Comparison of ENCODE assay signal across 30 cellular contexts in the genomic region with DNA sequence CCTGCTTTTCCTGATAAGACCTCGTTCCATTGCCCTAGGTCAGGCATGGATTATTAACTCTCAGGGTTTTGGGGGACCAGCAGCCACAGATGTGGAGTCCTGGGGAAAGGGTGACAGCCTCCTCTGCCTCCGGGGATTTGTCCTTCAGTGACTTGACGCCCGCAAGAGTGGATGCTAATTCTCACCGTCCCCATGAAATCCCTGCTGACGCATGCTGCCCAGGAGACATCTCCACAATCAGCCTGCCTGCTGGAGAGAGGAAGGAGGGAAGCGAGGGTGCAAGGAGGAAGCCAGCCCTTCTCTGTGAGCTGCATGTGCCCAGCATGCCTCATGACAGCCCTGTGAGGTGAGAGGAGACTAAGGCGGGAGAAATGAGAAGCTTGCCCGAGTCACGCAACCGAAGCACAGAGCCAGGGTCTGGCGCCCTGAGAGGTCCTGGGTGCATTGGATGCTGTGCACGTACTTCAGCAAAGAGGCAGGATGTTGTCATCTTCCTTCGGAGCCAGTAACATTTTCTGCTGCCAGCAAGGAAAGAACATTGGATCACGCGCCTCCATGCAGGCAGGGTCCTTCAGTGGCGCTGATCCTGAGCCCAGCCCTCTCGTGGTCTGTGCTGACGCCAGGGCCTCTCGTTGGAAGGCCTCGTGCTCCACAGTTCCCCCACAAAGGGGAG. TPM values are rescaled to one million over a fixed set of nuclear protein-coding genes. Genes with fewer than 3 reads are reported as not detected.
DNase-seq lines count a peak whose midpoint lies in the region; ATAC-seq and TF ChIP-seq lines count a peak whose summit lies in the region.
"Had no signal": no experiment of that assay in that cellular context is flagged by ENCODE, and none has a peak within 500 bp of the region (broad histone marks: within the 10 kb centered on the region; RNA-seq: fewer than 3 reads in every experiment).

No MANE protein-coding gene starts in this region.

- no peaks in the 10 kb centered on the region for H3K9me3 Mint-ChIP-seq in MCF 10A (ENCODE audit: unreplicated experiment)
- H3K9me3 Mint-ChIP-seq in nephron, result peaks cover 2% of the 10 kb centered on the region
- H3K9me3 Mint-ChIP-seq: activated B cell treated with CpG ODN at 0.5 μM for 24 hours; activated CD4-positive, alpha-beta memory T cell treated with anti-CD3 and anti-CD28 coated beads, Interleukin-2, amount 10 ng/mL, durations not matched to agents 7 days and 5 days had no signal

- TF ChIP-seq POLR2A in breast epithelium (IDR thresholded peaks at IDR 0.05) (no peak), vagina (IDR thresholded peaks at IDR 0.05) (no peak)

- H3K27me3 Mint-ChIP-seq in MCF 10A (ENCODE audit: insufficient read depth, unreplicated experiment), result peaks cover 72% of the 10 kb centered on the region
- H3K27me3 Mint-ChIP-seq in nephron (ENCODE audit: low read depth), result peaks cover 26% of the 10 kb centered on the region

- POLR2A ChIA-PET in MCF 10A (lab: Yijun Ruan, JAX), result no interaction called here

- 69% methylated on average over 21 of the region's 21 CpGs for WGBS in hepatocyte (ENCODE audit: low lambda C conversion rate, missing lambda C conversion rate)
- 51% methylated on average over 21 of the region's 21 CpGs for WGBS in urinary bladder

- no peak for ATAC-seq in foreskin keratinocyte
- ATAC-seq: HCT116, lower lobe of right lung, psoas muscle had no signal

- H4K20me1 ChIP-seq in hepatocyte (ENCODE audit: insufficient read depth, poor library complexity, severe bottlenecking), result no peaks in the 10 kb centered on the region
- H4K20me1 ChIP-seq: BLaER1 treated with 17β-estradiol and CSF1 and Interleukin-3, amounts not matched to agents 10 nM and 100 nM had no signal

- H3K79me2 ChIP-seq in hepatocyte, result no peaks in the 10 kb centered on the region

- H3K36me3 Mint-ChIP-seq in MCF 10A (ENCODE audit: insufficient read depth, unreplicated experiment) (no peaks in the 10 kb centered on the region), nephron (ENCODE audit: low read depth) (no peaks in the 10 kb centered on the region)
- H3K36me3 Mint-ChIP-seq: brain had no signal

- no peak overlapping the region for H3K4me2 ChIP-seq in hepatocyte
- H3K4me2 ChIP-seq: BLaER1 treated with 17β-estradiol and CSF1 and Interleukin-3, amounts not matched to agents 10 nM and 100 nM had no signal

- H2AFZ ChIP-seq in hepatocyte, result no peak overlapping the region

- H3K36me3 ChIP-seq in breast epithelium (no peaks in the 10 kb centered on the region), hepatocyte (replicated peaks; ENCODE audit: insufficient read depth, low read depth) (no peaks in the 10 kb centered on the region), urinary bladder (ENCODE audit: insufficient read depth) (no peaks in the 10 kb centered on the region), vagina (no peaks in the 10 kb centered on the region)
- H3K36me3 ChIP-seq: BLaER1 treated with 17β-estradiol and CSF1 and Interleukin-3, amounts not matched to agents 10 nM and 100 nM; lower lobe of right lung; neutrophil; thoracic aorta had no signal

- H3K27ac Mint-ChIP-seq in MCF 10A (ENCODE audit: low read depth, unreplicated experiment) (no peak overlapping the region), nephron (peak overlapping the region; percentile 40 to 59 (median 46))
- H3K27ac Mint-ChIP-seq: activated B cell treated with CpG ODN at 0.5 μM for 24 hours; activated CD4-positive, alpha-beta memory T cell treated with anti-CD3 and anti-CD28 coated beads, Interleukin-2, amount 10 ng/mL, durations not matched to agents 7 days and 5 days had no signal

- H3K9me3 ChIP-seq in breast epithelium, result no peaks in the 10 kb centered on the region
- H3K9me3 ChIP-seq in hepatocyte (ENCODE audit: low read depth), result no peaks in the 10 kb centered on the region
- H3K9me3 ChIP-seq in vagina, result no peaks in the 10 kb centered on the region
- H3K9me3 ChIP-seq: BLaER1 treated with 17β-estradiol and CSF1 and Interleukin-3, amounts not matched to agents 10 nM and 100 nM; lower lobe of right lung; neutrophil; psoas muscle; thoracic aorta had no signal

- intact Hi-C loops in breast epithelium (cut with DNase I; ENCODE audit: low total_unique reads), result no loop called here
- intact Hi-C loops in MCF 10A (cut with micrococcal nuclease), result no loop called here
- intact Hi-C loops in vagina (cut with DNase I), result no loop called here

- H3K4me3 Mint-ChIP-seq in MCF 10A (ENCODE audit: unreplicated experiment) (no peak overlapping the region), nephron (no peak overlapping the region)
- H3K4me3 Mint-ChIP-seq: activated B cell treated with CpG ODN at 0.5 μM for 24 hours; activated CD4-positive, alpha-beta memory T cell treated with anti-CD3 and anti-CD28 coated beads, Interleukin-2, amount 10 ng/mL, durations not matched to agents 7 days and 5 days; brain had no signal

- TF ChIP-seq CTCF in breast epithelium (IDR thresholded peaks at IDR 0.05) (no peak), MCF 10A (IDR thresholded peaks at IDR 0.05; ENCODE audit: unreplicated experiment) (no peak), hepatocyte (IDR thresholded peaks at IDR 0.05; ENCODE audit: poor library complexity) (no peak), nephron (IDR thresholded peaks at IDR 0.05; ENCODE audit: unreplicated experiment in 3 of 3) (no peak), vagina (IDR thresholded peaks at IDR 0.05) (no peak), foreskin keratinocyte (conservative IDR thresholded peaks at IDR 0.05) (no peak)

- H3K4me3 ChIP-seq in breast epithelium (no peak overlapping the region), hepatocyte (no peak overlapping the region), urinary bladder (ENCODE audit: low read depth, low read length) (no peak overlapping the region), vagina (no peak overlapping the region)
- H3K4me3 ChIP-seq: BLaER1 treated with 17β-estradiol and CSF1 and Interleukin-3, amounts not matched to agents 10 nM and 100 nM; lower lobe of right lung; psoas muscle; skin epidermis; thoracic aorta had no signal

- H3K4me1 ChIP-seq in breast epithelium, result no peaks in the 10 kb centered on the region
- H3K4me1 ChIP-seq in hepatocyte (ENCODE audit: insufficient read depth), result peaks cover 27% of the 10 kb centered on the region
- no peaks in the 10 kb centered on the region for H3K4me1 ChIP-seq in urinary bladder (ENCODE audit: insufficient read depth)
- H3K4me1 ChIP-seq in vagina, result no peaks in the 10 kb centered on the region
- no peaks in the 10 kb centered on the region for H3K4me1 ChIP-seq in foreskin keratinocyte
- H3K4me1 ChIP-seq: lower lobe of right lung, psoas muscle had no signal

- no peaks in the 10 kb centered on the region for H3K4me1 Mint-ChIP-seq in MCF 10A (ENCODE audit: insufficient read depth, unreplicated experiment)
- peaks cover 28% of the 10 kb centered on the region for H3K4me1 Mint-ChIP-seq in nephron
- H3K4me1 Mint-ChIP-seq: activated B cell treated with CpG ODN at 0.5 μM for 24 hours; activated CD4-positive, alpha-beta memory T cell treated with anti-CD3 and anti-CD28 coated beads, Interleukin-2, amount 10 ng/mL, durations not matched to agents 7 days and 5 days had no signal

- DNase-seq in breast epithelium (ENCODE audit: low spot score in 2 of 2), result peak in 1 of 2 donors; percentile 39
- DNase-seq in MCF 10A (ENCODE audit: unreplicated experiment), result no peak
- DNase-seq in hepatocyte (ENCODE audit: low spot score), result peak; percentile 8
- no peak for DNase-seq in HuH-7 (ENCODE audit: low spot score)
- no peak for DNase-seq in vagina (ENCODE audit: extremely low spot score in 2 of 2)
- DNase-seq in foreskin keratinocyte, result no peak
- DNase-seq: ACHN; activated B cell treated with CpG ODN at 0.5 μM for 24 hours; activated CD4-positive, alpha-beta memory T cell treated with anti-CD3 and anti-CD28 coated beads, Interleukin-2, amount 10 ng/mL, durations not matched to agents 7 days and 5 days; activated effector memory CD4-positive, alpha-beta T cell treated with anti-CD3 and anti-CD28 coated beads, Interleukin-2, amount 50 U/mL, for 16 hours; effector memory CD4-positive, alpha-beta T cell; erythroblast; foreskin melanocyte; NCI-H1092; NCI-H2029; NCI-H345; OCI-M1; psoas muscle; stimulated activated CD4-positive, alpha-beta T cell treated with anti-CD3 and anti-CD28 coated beads, Interleukin-2, amount 100 ng/mL, for 24 hours; T-helper 9 cell had no signal

- no peaks in the 10 kb centered on the region for H3K9me2 ChIP-seq in hepatocyte (replicated peaks; ENCODE audit: insufficient read depth)

- peak overlapping the region; percentile 33 to 38 for H3K27ac ChIP-seq in breast epithelium
- H3K27ac ChIP-seq in hepatocyte, result peak overlapping the region; percentile 29
- H3K27ac ChIP-seq in urinary bladder (ENCODE audit: low read depth), result peak overlapping the region; percentile 38
- H3K27ac ChIP-seq in vagina, result no peak overlapping the region
- H3K27ac ChIP-seq in foreskin keratinocyte, result no peak overlapping the region
- H3K27ac ChIP-seq: BLaER1 treated with 17β-estradiol and CSF1 and Interleukin-3, amounts not matched to agents 10 nM and 100 nM; lower lobe of right lung; neutrophil; psoas muscle; skin epidermis; thoracic aorta had no signal

- H3K27me3 ChIP-seq in breast epithelium (peaks cover 0 to 34% of the 10 kb centered on the region in 2 donors), hepatocyte (no peaks in the 10 kb centered on the region), vagina (no peaks in the 10 kb centered on the region), foreskin keratinocyte (peaks cover 44% of the 10 kb centered on the region)

- no TSS peak for BruUV-seq in MCF 10A (replicated peaks; lab: Mats Ljungman, UMichigan)

- CTCF ChIA-PET in MCF 10A (lab: Yijun Ruan, JAX), result interaction anchor here (1.8 kb wide), 1 partner anchor 17 kb away, joined by 6 read pairs; no protein-coding TSS in a partner anchor

RNA-seq across cellular contexts. Expression of a gene that starts 27.3 kb away (rescaled TPM):
- total RNA-seq in breast epithelium (not detected), MCF 10A (2022) (not detected in 2 replicates), hepatocyte (not detected in 2 replicates), urinary bladder (not detected), vagina (not detected), foreskin keratinocyte (not detected in 2 replicates)
- polyA plus RNA-seq in hepatocyte (not detected in 2 replicates), urinary bladder (not detected), foreskin keratinocyte (not detected in 2 replicates)
- total RNA-seq: activated B cell treated with CpG ODN at 0.5 μM for 24 hours; activated CD4-positive, alpha-beta memory T cell treated with anti-CD3 and anti-CD28 coated beads, Interleukin-2, amount 10 ng/mL, durations not matched to agents 7 days and 5 days; LHCN-M2; lower lobe of right lung; psoas muscle; thoracic aorta had no signal
- polyA plus RNA-seq: psoas muscle had no signal

RNA-seq across cellular contexts. Expression of a gene that starts 40.1 kb away (rescaled TPM):
- total RNA-seq in breast epithelium (not detected), MCF 10A (2022) (not detected in 2 replicates), hepatocyte (not detected in 2 replicates), urinary bladder (not detected), vagina (not detected), foreskin keratinocyte (not detected in 2 replicates)
- polyA plus RNA-seq in hepatocyte (0.39 and 0.54 TPM in 2 replicates), urinary bladder (not detected), foreskin keratinocyte (not detected in 2 replicates)
- total RNA-seq: activated B cell treated with CpG ODN at 0.5 μM for 24 hours; activated CD4-positive, alpha-beta memory T cell treated with anti-CD3 and anti-CD28 coated beads, Interleukin-2, amount 10 ng/mL, durations not matched to agents 7 days and 5 days; LHCN-M2; lower lobe of right lung; psoas muscle; thoracic aorta had no signal
- polyA plus RNA-seq: psoas muscle had no signal

RNA-seq across cellular contexts. Expression of a gene that starts 47.7 kb away (rescaled TPM):
- total RNA-seq in breast epithelium (not detected), MCF 10A (2022) (not detected in 2 replicates), hepatocyte (not detected in 2 replicates), urinary bladder (not detected), vagina (not detected), foreskin keratinocyte (not detected in 2 replicates)
- polyA plus RNA-seq in hepatocyte (not detected in 2 replicates), urinary bladder (not detected), foreskin keratinocyte (not detected in 2 replicates)
- total RNA-seq: activated B cell treated with CpG ODN at 0.5 μM for 24 hours; activated CD4-positive, alpha-beta memory T cell treated with anti-CD3 and anti-CD28 coated beads, Interleukin-2, amount 10 ng/mL, durations not matched to agents 7 days and 5 days; LHCN-M2; lower lobe of right lung; psoas muscle; thoracic aorta had no signal
- polyA plus RNA-seq: psoas muscle had no signal

Comparison
In these comparisons a context has a peak if more than half of its experiments do, and no peak if none do; other contexts are left out.
1. H3K27ac ChIP-seq: peak in breast epithelium (2 of 2), hepatocyte (single experiment) and urinary bladder (single experiment); none in vagina (single experiment) and foreskin keratinocyte (single experiment).